Comparison of ENCODE assay signal across 11 cellular contexts in the genomic region with DNA sequence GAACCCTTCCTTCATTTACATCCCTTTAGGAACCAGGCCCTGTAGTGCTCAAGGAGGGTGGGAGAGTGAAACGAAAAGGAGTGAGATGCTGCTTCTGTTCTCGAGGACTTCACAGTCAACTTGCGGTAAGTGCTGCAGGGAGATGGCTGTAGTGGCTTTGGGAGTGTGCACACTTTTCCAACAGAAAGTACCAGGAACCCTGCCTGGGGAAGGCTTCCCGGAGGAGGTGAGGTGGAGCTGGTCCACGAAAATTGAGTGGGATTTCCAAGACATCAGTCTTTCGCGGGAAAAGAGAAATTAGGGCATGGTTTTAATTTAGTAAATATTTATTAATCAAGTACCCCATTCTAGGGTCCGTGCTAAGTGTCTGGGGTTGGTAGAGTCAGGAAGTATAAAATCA. TPM values are rescaled to one million over a fixed set of nuclear protein-coding genes. Genes with fewer than 3 reads are reported as not detected.
DNase-seq lines count a peak whose midpoint lies in the region; ATAC-seq and TF ChIP-seq lines count a peak whose summit lies in the region.
"Had no signal": no experiment of that assay in that cellular context is flagged by ENCODE, and none has a peak within 500 bp of the region (broad histone marks: within the 10 kb centered on the region; RNA-seq: fewer than 3 reads in every experiment).

No MANE protein-coding gene starts in this region.

- no peak for TF ChIP-seq CTCF in chondrocyte (IDR thresholded peaks at IDR 0.05)

- H3K4me3 Mint-ChIP-seq in CD8-positive, alpha-beta memory T cell, result peak overlapping the region; percentile 29 to 75 (median 64)
- H3K4me3 Mint-ChIP-seq in IgD-negative memory B cell (peak overlapping the region; percentile 57 to 65 (median 64)), chondrocyte (ENCODE audit: unreplicated experiment) (peak overlapping the region; percentile 31)
- H3K4me3 Mint-ChIP-seq in natural killer cell treated with Interleukin-12 subunit alpha and Interleukin-12 subunit beta and Interleukin-15 and Interleukin-18, amount 100 ng/mL, for 72 hours, result peak overlapping the region; percentile 61

- H3K36me3 Mint-ChIP-seq in CD8-positive, alpha-beta memory T cell, result no peaks in the 10 kb centered on the region
- H3K36me3 Mint-ChIP-seq in IgD-negative memory B cell (no peaks in the 10 kb centered on the region), chondrocyte (ENCODE audit: low read depth) (peaks cover 2% of the 10 kb centered on the region)
- H3K36me3 Mint-ChIP-seq in natural killer cell treated with Interleukin-12 subunit alpha and Interleukin-12 subunit beta and Interleukin-15 and Interleukin-18, amount 100 ng/mL, for 72 hours, result no peaks in the 10 kb centered on the region

- peaks cover 45% of the 10 kb centered on the region for H3K4me1 ChIP-seq in CD8-positive, alpha-beta memory T cell (ENCODE audit: insufficient read depth, low read length)

- no peak for ATAC-seq in natural killer cell treated with Interleukin-12 subunit alpha and Interleukin-12 subunit beta and Interleukin-15 and Interleukin-18, amount 100 ng/mL, for 72 hours
- ATAC-seq in GM18511 (IDR thresholded peaks at IDR 0.05; ENCODE audit: unreplicated experiment), result no peak

- H3K27ac Mint-ChIP-seq in CD8-positive, alpha-beta memory T cell, result peak overlapping the region in 2 of 8 donors; percentile 19 to 21
- peak overlapping the region in 1 of 3 donors; percentile 0 for H3K27ac Mint-ChIP-seq in IgD-negative memory B cell
- H3K27ac Mint-ChIP-seq in chondrocyte (ENCODE audit: unreplicated experiment), result no peak overlapping the region
- no peak overlapping the region for H3K27ac Mint-ChIP-seq in natural killer cell treated with Interleukin-12 subunit alpha and Interleukin-12 subunit beta and Interleukin-15 and Interleukin-18, amount 100 ng/mL, for 72 hours

- DNase-seq in CD8-positive, alpha-beta memory T cell, result no peak
- DNase-seq in chondrocyte (ENCODE audit: low spot score) (no peak), dedifferentiated amniotic fluid mesenchymal stem cell (ENCODE audit: extremely low spot score) (no peak), NCI-H1694 (lab: John Stamatoyannopoulos, UW) (no peak), NCI-H526 treated with DMSO at 0.1 percent for 48 hours (lab: John Stamatoyannopoulos, UW) (no peak)
- no peak for DNase-seq in natural killer cell treated with Interleukin-12 subunit alpha and Interleukin-12 subunit beta and Interleukin-15 and Interleukin-18, amount 100 ng/mL, for 72 hours (ENCODE audit: low spot score)
- DNase-seq: cortex of kidney, NCI-H1105 treated with DMSO at 0.1 percent for 48 hours had no signal

- H3K4me1 Mint-ChIP-seq in CD8-positive, alpha-beta memory T cell, result peaks cover 44 to 54% (median 52%) of the 10 kb centered on the region in 3 donors
- H3K4me1 Mint-ChIP-seq in IgD-negative memory B cell, result peaks cover 26 to 37% (median 35%) of the 10 kb centered on the region in 3 donors
- peaks cover 28% of the 10 kb centered on the region for H3K4me1 Mint-ChIP-seq in chondrocyte (ENCODE audit: low read depth)
- H3K4me1 Mint-ChIP-seq in natural killer cell treated with Interleukin-12 subunit alpha and Interleukin-12 subunit beta and Interleukin-15 and Interleukin-18, amount 100 ng/mL, for 72 hours (ENCODE audit: low read depth in 2 of 2), result peaks cover 31 to 33% of the 10 kb centered on the region in 2 donors

- no peak overlapping the region for H3K27ac ChIP-seq in CD8-positive, alpha-beta memory T cell (ENCODE audit: low read depth, low read length)

- CTCF ChIA-PET in CD8-positive, alpha-beta memory T cell (lab: Charles Lee), result interaction anchor here (1.0 kb wide), 1 partner anchor 31 kb away, joined by 5 read pairs; no protein-coding TSS in a partner anchor

- peaks cover 32% of the 10 kb centered on the region for H3K27me3 ChIP-seq in CD8-positive, alpha-beta memory T cell (ENCODE audit: insufficient read depth, low read length, poor library complexity, severe bottlenecking)

- peaks cover 44 to 67% of the 10 kb centered on the region in 2 donors for H3K27me3 Mint-ChIP-seq in CD8-positive, alpha-beta memory T cell
- peaks cover 54% of the 10 kb centered on the region for H3K27me3 Mint-ChIP-seq in IgD-negative memory B cell
- H3K27me3 Mint-ChIP-seq in chondrocyte (ENCODE audit: low read depth), result peaks cover 49% of the 10 kb centered on the region
- H3K27me3 Mint-ChIP-seq in natural killer cell treated with Interleukin-12 subunit alpha and Interleukin-12 subunit beta and Interleukin-15 and Interleukin-18, amount 100 ng/mL, for 72 hours, result peaks cover 57 to 58% of the 10 kb centered on the region in 2 donors

- no peaks in the 10 kb centered on the region for H3K9me3 Mint-ChIP-seq in CD8-positive, alpha-beta memory T cell
- no peaks in the 10 kb centered on the region for H3K9me3 Mint-ChIP-seq in IgD-negative memory B cell
- no peaks in the 10 kb centered on the region for H3K9me3 Mint-ChIP-seq in chondrocyte (ENCODE audit: low read depth)
- H3K9me3 Mint-ChIP-seq in natural killer cell treated with Interleukin-12 subunit alpha and Interleukin-12 subunit beta and Interleukin-15 and Interleukin-18, amount 100 ng/mL, for 72 hours, result no peaks in the 10 kb centered on the region

- H3K9me3 ChIP-seq in CD8-positive, alpha-beta memory T cell (ENCODE audit: low read length), result no peaks in the 10 kb centered on the region

- no peaks in the 10 kb centered on the region for H3K36me3 ChIP-seq in CD8-positive, alpha-beta memory T cell (ENCODE audit: insufficient read depth, low read length)

- POLR2A ChIA-PET in CD8-positive, alpha-beta memory T cell (lab: Charles Lee), result no interaction called here

- H3K4me3 ChIP-seq in CD8-positive, alpha-beta memory T cell (ENCODE audit: low read length), result no peak overlapping the region

RNA-seq across cellular contexts. Expression of a gene that starts 12.7 kb away (rescaled TPM):
- total RNA-seq in CD8-positive, alpha-beta memory T cell, result not detected
- polyA plus RNA-seq in CD8-positive, alpha-beta memory T cell, result not detected
- not detected for polyA plus RNA-seq in IgD-negative memory B cell
- total RNA-seq in chondrocyte, result not detected in 3 replicates
- total RNA-seq in natural killer cell treated with Interleukin-12 subunit alpha and Interleukin-12 subunit beta and Interleukin-15 and Interleukin-18, amount 100 ng/mL, for 72 hours, result not detected

RNA-seq across cellular contexts. Expression of a gene that starts 24.6 kb away (rescaled TPM):
- total RNA-seq in CD8-positive, alpha-beta memory T cell, result not detected
- 0.17 TPM for polyA plus RNA-seq in CD8-positive, alpha-beta memory T cell
- polyA plus RNA-seq in IgD-negative memory B cell, result not detected
- total RNA-seq in chondrocyte, result not detected in 3 replicates
- total RNA-seq in natural killer cell treated with Interleukin-12 subunit alpha and Interleukin-12 subunit beta and Interleukin-15 and Interleukin-18, amount 100 ng/mL, for 72 hours, result not detected

RNA-seq across cellular contexts. Expression of a gene that starts 33.2 kb away (rescaled TPM):
- 10 to 100 TPM; 67.1 to 70.9 TPM for total RNA-seq in CD8-positive, alpha-beta memory T cell
- 122 TPM for polyA plus RNA-seq in CD8-positive, alpha-beta memory T cell
- 102 TPM for polyA plus RNA-seq in IgD-negative memory B cell
- 45.0 to 49.7 TPM (median 47.1 TPM) in 3 replicates for total RNA-seq in chondrocyte
- 10 to 100 TPM; 50.3 to 82.0 TPM for total RNA-seq in natural killer cell treated with Interleukin-12 subunit alpha and Interleukin-12 subunit beta and Interleukin-15 and Interleukin-18, amount 100 ng/mL, for 72 hours

RNA-seq across cellular contexts. Expression of a gene that starts 35.8 kb away (rescaled TPM):
- not detected for total RNA-seq in CD8-positive, alpha-beta memory T cell
- not detected for polyA plus RNA-seq in CD8-positive, alpha-beta memory T cell
- 0.10 TPM for polyA plus RNA-seq in IgD-negative memory B cell
- not detected in 3 replicates for total RNA-seq in chondrocyte
- total RNA-seq in natural killer cell treated with Interleukin-12 subunit alpha and Interleukin-12 subunit beta and Interleukin-15 and Interleukin-18, amount 100 ng/mL, for 72 hours, result not detected
- total RNA-seq: mucosa of gallbladder had no signal

RNA-seq across cellular contexts. Expression of a gene that starts 39.1 kb away (rescaled TPM):
- total RNA-seq in CD8-positive, alpha-beta memory T cell, result 10 to 100 TPM; 55.0 to 58.1 TPM
- polyA plus RNA-seq in CD8-positive, alpha-beta memory T cell, result 123 TPM
- polyA plus RNA-seq in IgD-negative memory B cell, result 84.4 TPM
- 15.2 to 18.2 TPM (median 15.5 TPM) in 3 replicates for total RNA-seq in chondrocyte
- 10 to 100 TPM; 41.5 to 58.1 TPM for total RNA-seq in natural killer cell treated with Interleukin-12 subunit alpha and Interleukin-12 subunit beta and Interleukin-15 and Interleukin-18, amount 100 ng/mL, for 72 hours
